In genomic region chr14:67410313-67410712, GRCh38 we compare ENCODE assay signal across 2 cellular contexts.
TF ChIP-seq lines count a peak whose summit lies in the region.

No MANE protein-coding gene starts in this region.

TF ChIP-seq in WTC11, 78 proteins besides CTCF, POLR2A, EP300 and RAD21:
- TF ChIP-seq ATF2 (CRISPR knock-in tag; IDR thresholded peaks at IDR 0.05; ENCODE audit: borderline replicate concordance, low read depth) (no peak), AFF4 (CRISPR knock-in tag; IDR thresholded peaks at IDR 0.05; ENCODE audit: borderline replicate concordance) (no peak)

TF ChIP-seq in HepG2, 621 proteins besides CTCF, POLR2A, EP300 and RAD21:
- TF ChIP-seq FOXP1 (IDR thresholded peaks at IDR 0.05) = no peak
- peak; percentile 34; the same call in 1 of the 2 replicates for TF ChIP-seq FOXP1 (CRISPR knock-in tag; IDR thresholded peaks at IDR 0.05)
- TF ChIP-seq ZNF761 (CRISPR knock-in tag; conservative IDR thresholded peaks at IDR 0.05) = no peak
